22 cellular contexts compared by ENCODE assay signal in the genomic region with DNA sequence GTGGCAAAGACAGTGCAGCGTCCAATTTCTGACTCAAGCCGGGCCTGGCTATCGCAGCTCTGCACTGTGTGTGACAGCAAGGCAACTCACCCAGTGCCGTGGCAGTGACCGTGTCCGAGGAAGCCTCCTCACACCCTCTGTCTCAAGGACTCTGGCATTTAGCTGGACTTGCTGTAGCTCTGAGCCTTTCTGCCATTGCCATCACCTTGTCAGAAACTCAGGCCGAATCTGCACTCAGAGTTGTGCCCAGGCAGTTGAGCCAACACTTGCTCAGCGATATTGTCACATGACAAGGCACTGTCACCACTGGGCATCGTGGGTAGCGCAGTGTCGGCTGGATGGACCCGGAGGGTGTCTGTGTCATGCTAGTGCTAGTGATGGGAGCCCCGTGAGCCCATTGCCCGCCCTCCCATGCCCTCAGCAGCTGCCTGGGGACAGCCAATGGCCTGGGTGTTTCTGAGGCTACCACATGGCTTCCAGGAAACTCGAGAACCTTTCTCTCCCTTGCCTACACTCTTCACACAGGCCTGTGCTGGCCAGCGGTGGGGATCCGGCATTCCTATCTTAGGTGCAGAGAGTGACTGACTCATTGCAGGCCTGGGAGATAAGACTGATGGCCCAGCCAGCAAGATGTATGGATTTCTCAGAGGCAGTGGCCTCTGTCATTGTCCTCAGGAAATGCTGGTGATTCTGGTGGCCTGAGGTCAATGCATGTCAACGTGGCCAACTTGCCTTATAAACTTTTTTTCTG. TPM values are rescaled to one million over a fixed set of nuclear protein-coding genes. Genes with fewer than 3 reads are reported as not detected.
DNase-seq lines count a peak whose midpoint lies in the region; ATAC-seq, FAIRE-seq and TF ChIP-seq lines count a peak whose summit lies in the region.
"Had no signal": no experiment of that assay in that cellular context is flagged by ENCODE, and none has a peak within 500 bp of the region (broad histone marks: within the 10 kb centered on the region; RNA-seq: fewer than 3 reads in every experiment).

No MANE protein-coding gene starts in this region.

- H3K4me2 ChIP-seq in BLaER1 treated with 17β-estradiol and CSF1 and Interleukin-3, amounts not matched to agents 10 nM and 100 nM = peak overlapping the region; percentile 43 to 98 (median 92); a peak in 19 of 22 replicates

- peaks cover 0 to 10% (median 2%) of the 10 kb centered on the region in 11 donors for H3K9me3 Mint-ChIP-seq in naive thymus-derived CD4-positive, alpha-beta T cell
- peaks cover 2% of the 10 kb centered on the region for H3K9me3 Mint-ChIP-seq in CD8-positive, alpha-beta T cell

- H3K9ac ChIP-seq in BLaER1 treated with 17β-estradiol and CSF1 and Interleukin-3, amounts not matched to agents 10 nM and 100 nM = no peak overlapping the region

- peak overlapping the region in 3 of 11 experiments; percentile 61 to 72 (median 70); a peak in 3 of 22 replicates for H3K27ac ChIP-seq in BLaER1 treated with 17β-estradiol and CSF1 and Interleukin-3, amounts not matched to agents 10 nM and 100 nM
- H3K27ac ChIP-seq in mesodermal cell (ENCODE audit: low read depth, low read length, severe bottlenecking) = peak overlapping the region; percentile 52
- no peak overlapping the region for H3K27ac ChIP-seq in naive thymus-derived CD4-positive, alpha-beta T cell (ENCODE audit: low read depth, low read length)
- H3K27ac ChIP-seq in CD8-positive, alpha-beta T cell (ENCODE audit: low read depth, low read length) = no peak overlapping the region
- H3K27ac ChIP-seq: ovary, upper lobe of right lung had no signal

- no peak for ATAC-seq in naive thymus-derived CD4-positive, alpha-beta T cell
- no peak for ATAC-seq in CD8-positive, alpha-beta T cell
- ATAC-seq: activated naive CD8-positive, alpha-beta T cell treated with anti-CD3 and anti-CD28 coated beads, Interleukin-2, amount 50 U/mL, for 24 hours; mucosa of descending colon; upper lobe of right lung had no signal

- intact Hi-C loops in naive thymus-derived CD4-positive, alpha-beta T cell (cut with micrococcal nuclease) = no loop called here
- intact Hi-C loops in CD8-positive, alpha-beta T cell (cut with DNase I, micrococcal nuclease) = no loop called here

- no peak for FAIRE-seq in bronchial epithelial cell (lab: Jason Lieb, UNC)
- FAIRE-seq: endothelial cell of umbilical vein, small intestine had no signal

- CTCF ChIA-PET in naive thymus-derived CD4-positive, alpha-beta T cell (lab: Charles Lee) = no interaction called here
- CTCF ChIA-PET in CD8-positive, alpha-beta T cell (lab: Charles Lee) = no interaction called here

- H3K36me3 ChIP-seq in BLaER1 treated with 17β-estradiol and CSF1 and Interleukin-3, amounts not matched to agents 10 nM and 100 nM = no peaks in the 10 kb centered on the region
- H3K36me3 ChIP-seq in bronchial epithelial cell (ENCODE audit: control insufficient read depth, insufficient read depth, low read length) (no peaks in the 10 kb centered on the region), mesodermal cell (ENCODE audit: control insufficient read depth, insufficient read depth, low read length) (no peaks in the 10 kb centered on the region)
- H3K36me3 ChIP-seq in naive thymus-derived CD4-positive, alpha-beta T cell (ENCODE audit: control insufficient read depth in 2 of 3, insufficient read depth in 3 of 3, low read length in 3 of 3) = no peaks in the 10 kb centered on the region
- H3K36me3 ChIP-seq in CD8-positive, alpha-beta T cell (ENCODE audit: insufficient read depth, low read length) = no peaks in the 10 kb centered on the region
- H3K36me3 ChIP-seq: ovary, upper lobe of right lung had no signal

- H3K4me3 ChIP-seq in BLaER1 treated with 17β-estradiol and CSF1 and Interleukin-3, amounts not matched to agents 10 nM and 100 nM = no peak overlapping the region
- H3K4me3 ChIP-seq in bronchial epithelial cell (ENCODE audit: low read depth, low read length) (no peak overlapping the region), mesodermal cell (ENCODE audit: extremely low read depth, insufficient read depth, low read length, poor library complexity, severe bottlenecking) (no peak overlapping the region)
- H3K4me3 ChIP-seq in naive thymus-derived CD4-positive, alpha-beta T cell (ENCODE audit: low read length) = no peak overlapping the region
- no peak overlapping the region for H3K4me3 ChIP-seq in CD8-positive, alpha-beta T cell (ENCODE audit: low read depth, low read length)
- H3K4me3 ChIP-seq: mucosa of descending colon, ovary, upper lobe of right lung had no signal

- H3K9me3 ChIP-seq in BLaER1 treated with 17β-estradiol and CSF1 and Interleukin-3, amounts not matched to agents 10 nM and 100 nM (replicated peaks in 1 of 11) = peaks cover 0 to 10% (median 6%) of the 10 kb centered on the region in 11 experiments; a peak in 16 of 22 replicates
- no peaks in the 10 kb centered on the region for H3K9me3 ChIP-seq in mesodermal cell (ENCODE audit: control insufficient read depth, low read length)
- no peaks in the 10 kb centered on the region for H3K9me3 ChIP-seq in naive thymus-derived CD4-positive, alpha-beta T cell (ENCODE audit: control insufficient read depth in 2 of 3, low read length in 3 of 3)
- H3K9me3 ChIP-seq in CD8-positive, alpha-beta T cell (ENCODE audit: low read length) = no peaks in the 10 kb centered on the region
- H3K9me3 ChIP-seq: mucosa of descending colon, ovary, upper lobe of right lung had no signal

- peaks cover 0 to 3% (median 0%) of the 10 kb centered on the region in 5 donors for H3K36me3 Mint-ChIP-seq in naive thymus-derived CD4-positive, alpha-beta T cell
- H3K36me3 Mint-ChIP-seq in CD8-positive, alpha-beta T cell = no peaks in the 10 kb centered on the region
- H3K36me3 Mint-ChIP-seq: stimulated activated memory B cell treated with anti-CD40 and anti-IgM and Interleukin-4, amounts not matched to agents 10 μg/mL and 1 μg/mL and 100 μg/mL, for 72 hours had no signal

- H4K20me1 ChIP-seq in BLaER1 treated with 17β-estradiol and CSF1 and Interleukin-3, amounts not matched to agents 10 nM and 100 nM = peaks cover 0 to 7% (median 0%) of the 10 kb centered on the region in 11 experiments; a peak in 2 of 22 replicates

- H3K4me1 Mint-ChIP-seq in naive thymus-derived CD4-positive, alpha-beta T cell = no peaks in the 10 kb centered on the region
- H3K4me1 Mint-ChIP-seq in CD8-positive, alpha-beta T cell (ENCODE audit: low read depth) = no peaks in the 10 kb centered on the region

- H3K27ac Mint-ChIP-seq in naive thymus-derived CD4-positive, alpha-beta T cell = no peak overlapping the region
- no peak overlapping the region for H3K27ac Mint-ChIP-seq in CD8-positive, alpha-beta T cell
- H3K27ac Mint-ChIP-seq: activated naive CD8-positive, alpha-beta T cell treated with anti-CD3 and anti-CD28 coated beads, Interleukin-2, amount 50 U/mL, for 24 hours had no signal

- H3K27me3 Mint-ChIP-seq in naive thymus-derived CD4-positive, alpha-beta T cell = peaks cover 0 to 4% (median 0%) of the 10 kb centered on the region in 5 donors
- peaks cover 3% of the 10 kb centered on the region for H3K27me3 Mint-ChIP-seq in CD8-positive, alpha-beta T cell (ENCODE audit: low read depth)
- H3K27me3 Mint-ChIP-seq: stimulated activated memory B cell treated with anti-CD40 and anti-IgM and Interleukin-4, amounts not matched to agents 10 μg/mL and 1 μg/mL and 100 μg/mL, for 72 hours had no signal

- no peak for TF ChIP-seq CTCF in bronchial epithelial cell (IDR thresholded peaks at IDR 0.05; ENCODE audit: insufficient read depth, low read length, severe bottlenecking)
- TF ChIP-seq CTCF in CD8-positive, alpha-beta T cell (IDR thresholded peaks at IDR 0.05) = no peak

- no peak overlapping the region for H3K4me3 Mint-ChIP-seq in naive thymus-derived CD4-positive, alpha-beta T cell
- H3K4me3 Mint-ChIP-seq in CD8-positive, alpha-beta T cell = no peak overlapping the region
- H3K4me3 Mint-ChIP-seq: activated naive CD8-positive, alpha-beta T cell treated with anti-CD3 and anti-CD28 coated beads, Interleukin-2, amount 50 U/mL, for 24 hours; stimulated activated memory B cell treated with anti-CD40 and anti-IgM and Interleukin-4, amounts not matched to agents 10 μg/mL and 1 μg/mL and 100 μg/mL, for 72 hours had no signal

- peaks cover 23 to 62% (median 56%) of the 10 kb centered on the region in 10 experiments for H3K4me1 ChIP-seq in BLaER1 treated with 17β-estradiol and CSF1 and Interleukin-3, amounts not matched to agents 10 nM and 100 nM
- H3K4me1 ChIP-seq in mesodermal cell (ENCODE audit: control insufficient read depth, insufficient read depth, low read length, poor library complexity, severe bottlenecking) = peaks cover 34% of the 10 kb centered on the region
- no peaks in the 10 kb centered on the region for H3K4me1 ChIP-seq in naive thymus-derived CD4-positive, alpha-beta T cell (ENCODE audit: control insufficient read depth in 2 of 2, insufficient read depth in 2 of 2, low read length in 2 of 2)
- H3K4me1 ChIP-seq in CD8-positive, alpha-beta T cell (ENCODE audit: insufficient read depth, low read length) = no peaks in the 10 kb centered on the region
- H3K4me1 ChIP-seq: upper lobe of right lung had no signal

- H3K27me3 ChIP-seq in BLaER1 treated with 17β-estradiol and CSF1 and Interleukin-3, amounts not matched to agents 10 nM and 100 nM = no peaks in the 10 kb centered on the region
- H3K27me3 ChIP-seq in bronchial epithelial cell (ENCODE audit: control insufficient read depth, insufficient read depth, low read length) = peaks cover 2% of the 10 kb centered on the region
- H3K27me3 ChIP-seq in naive thymus-derived CD4-positive, alpha-beta T cell (ENCODE audit: control insufficient read depth in 2 of 2, insufficient read depth in 2 of 2, low read length in 2 of 2) = no peaks in the 10 kb centered on the region
- H3K27me3 ChIP-seq in CD8-positive, alpha-beta T cell (ENCODE audit: insufficient read depth, low read length) = no peaks in the 10 kb centered on the region
- H3K27me3 ChIP-seq: ovary, upper lobe of right lung had no signal

- POLR2A ChIA-PET in naive thymus-derived CD4-positive, alpha-beta T cell (lab: Charles Lee) = no interaction called here
- POLR2A ChIA-PET in CD8-positive, alpha-beta T cell (lab: Charles Lee) = no interaction called here

- 77 to 83% methylated on average over 10 to 18 of the region's 18 CpGs for WGBS in mesodermal cell (ENCODE audit: insufficient coverage in 2 of 2), 2 experiments

- DNase-seq in HUDEP-2 (lab: John Stamatoyannopoulos, UW; ENCODE audit: unreplicated experiment in 76 of 76) (peak in 68 of 76 experiments; percentile 8 to 78 (median 47)), bronchial epithelial cell (ENCODE audit: low read depth) (peak; percentile 27), T1000 (lab: John Stamatoyannopoulos, UW) (no peak)
- no peak for DNase-seq in activated naive CD4-positive, alpha-beta T cell (lab: John Stamatoyannopoulos, UW)
- no peak for DNase-seq in naive thymus-derived CD4-positive, alpha-beta T cell
- no peak for DNase-seq in CD8-positive, alpha-beta T cell
- DNase-seq: activated naive CD8-positive, alpha-beta T cell treated with anti-CD3 and anti-CD28 coated beads, Interleukin-2, amount 50 U/mL, for 24 hours; activated T-cell treated with anti-CD3 and anti-CD28 coated beads, Interleukin-2, amount 50 U/mL, for 48 hours; COR-L47; HCEC 1CT; KBM-7; mucosa of descending colon; NCI-H1417 treated with DMSO at 0.1 percent for 48 hours; ovary; Right ventricle myocardium superior; small intestine; upper lobe of right lung had no signal

RNA-seq across cellular contexts. Expression of a gene that starts 22.1 kb away (rescaled TPM):
- total RNA-seq in bronchial epithelial cell = not detected in 2 replicates
- polyA plus RNA-seq in mesodermal cell (2013, experiment 1 of 2) = not detected
- not detected for polyA plus RNA-seq in mesodermal cell (2013, experiment 2 of 2)
- total RNA-seq in naive thymus-derived CD4-positive, alpha-beta T cell = not detected
- polyA plus RNA-seq in naive thymus-derived CD4-positive, alpha-beta T cell = not detected
- total RNA-seq in CD8-positive, alpha-beta T cell = not detected
- total RNA-seq: endothelial cell of umbilical vein, kidney epithelial cell, mucosa of descending colon, ovary, Right ventricle myocardium superior, upper lobe of right lung had no signal
- polyA plus RNA-seq: endothelial cell of umbilical vein, ovary, small intestine had no signal

Comparison
In these comparisons a context has a peak if more than half of its experiments do, and no peak if none do; other contexts are left out.
1. DNase-seq: peak in HUDEP-2 (68 of 76) and bronchial epithelial cell (single experiment); none in T1000 (single experiment), activated naive CD4-positive, alpha-beta T cell (0 of 4), naive thymus-derived CD4-positive, alpha-beta T cell (0 of 9) and CD8-positive, alpha-beta T cell (0 of 7).